19 cellular contexts compared by ENCODE assay signal in the genomic region with DNA sequence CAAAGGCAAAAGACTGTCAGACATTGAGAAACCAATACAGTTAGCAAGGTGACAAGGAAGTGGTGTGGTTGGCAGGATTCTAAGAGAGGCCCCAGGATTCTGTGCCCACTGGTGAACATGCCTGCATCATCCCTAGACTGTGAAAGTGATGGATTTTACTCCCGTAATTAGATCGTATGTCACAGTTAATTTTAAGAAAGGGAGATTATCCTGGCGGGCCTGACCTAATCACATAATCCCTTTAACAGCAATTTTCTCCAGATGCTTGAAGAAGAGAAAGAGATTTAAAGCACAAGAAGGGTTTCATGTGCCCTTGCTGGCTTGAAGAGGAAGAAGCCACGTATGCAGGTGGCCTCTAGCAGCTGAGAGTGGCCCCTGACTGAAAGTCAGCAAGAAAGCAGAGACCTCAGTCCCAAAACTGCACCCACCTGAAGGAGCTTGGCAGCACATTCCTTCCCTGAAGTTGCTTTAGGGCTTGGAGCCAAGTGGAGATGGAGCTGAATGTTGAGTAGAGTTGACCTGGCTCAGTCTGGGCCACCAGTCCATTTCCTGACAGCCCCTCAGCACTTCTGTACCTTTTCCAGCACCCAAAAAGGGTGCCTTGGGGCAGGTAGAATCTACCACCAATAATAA. TPM values are rescaled to one million over a fixed set of nuclear protein-coding genes. Genes with fewer than 3 reads are reported as not detected.
A peak's percentile ranks its signal among the peaks of the same experiment; 100 is the strongest.
DNase-seq lines count a peak whose midpoint lies in the region; ATAC-seq and TF ChIP-seq lines count a peak whose summit lies in the region.
"Had no signal": no experiment of that assay in that cellular context is flagged by ENCODE, and none has a peak within 500 bp of the region (broad histone marks: within the 10 kb centered on the region; RNA-seq: fewer than 3 reads in every experiment).

No MANE protein-coding gene starts in this region.

- H3K23ac ChIP-seq in neuronal stem cell (ENCODE audit: low read depth, low read length, poor library complexity) = no peak overlapping the region

- H4K20me1 ChIP-seq in GM23338 (replicated peaks; ENCODE audit: insufficient read depth) = peaks cover 5% of the 10 kb centered on the region; the same call in 1 of the 2 replicates

- no peak overlapping the region for H2BK120ac ChIP-seq in neuronal stem cell (ENCODE audit: low read depth, low read length)

- WGBS in neuronal stem cell (ENCODE audit: extremely low coverage in 2 of 2, insufficient read length in 2 of 2, insufficient replicate concordance in 1 of 2), 2 donors = no CpG with 5 or more reads among the region's 4 CpGs

- no peak overlapping the region for H3K4me3 Mint-ChIP-seq in GM23338
- H3K4me3 Mint-ChIP-seq: activated T-cell treated with anti-CD3 and anti-CD28 coated beads, Interleukin-2, amount 50 U/mL, for 72 hours; central memory CD8-positive, alpha-beta T cell; HFFc6; IgD-negative memory B cell had no signal

- no peaks in the 10 kb centered on the region for H3F3A ChIP-seq in GM23338 (replicated peaks; ENCODE audit: low read depth)

- H3K4me2 ChIP-seq in GM23338 = no peak overlapping the region
- no peak overlapping the region for H3K4me2 ChIP-seq in neuronal stem cell (ENCODE audit: insufficient read depth, low read length, poor library complexity, severe bottlenecking)

- H3K27me3 Mint-ChIP-seq in GM23338 (ENCODE audit: insufficient read depth, low read depth, poor library complexity) = no peaks in the 10 kb centered on the region
- H3K27me3 Mint-ChIP-seq: central memory CD8-positive, alpha-beta T cell; IgD-negative memory B cell; progenitor cell of endocrine pancreas had no signal

- H3K9me2 ChIP-seq in GM23338 (ENCODE audit: insufficient read depth) = 0 out of 2 replicates have a peak, but pooled peaks cover 4% of the 10 kb centered on the region

- peak; percentile 38 for ATAC-seq in GM23338
- ATAC-seq in HG03432 (IDR thresholded peaks at IDR 0.05; ENCODE audit: unreplicated experiment) = peak; percentile 13
- ATAC-seq in sciatic nerve = no peak

- peak overlapping the region; percentile 27 for H3K18ac ChIP-seq in neuronal stem cell (ENCODE audit: low read length)

- H3K14ac ChIP-seq in neuronal stem cell (ENCODE audit: low read length) = no peak overlapping the region

- no peak overlapping the region for H3K9ac ChIP-seq in neuronal stem cell (ENCODE audit: low read depth, low read length, poor library complexity)

- DNase-seq in DMS 273 (lab: John Stamatoyannopoulos, UW; ENCODE audit: unreplicated experiment) (peak; percentile 10), DMS 273 treated with DMSO at 0.1 percent for 48 hours (lab: John Stamatoyannopoulos, UW) (no peak), GM23338 (ENCODE audit: low spot score) (peak; percentile 1), neuronal stem cell (ENCODE audit: low spot score) (no peak), KBM-7 (no peak), GM03348 (ENCODE audit: low spot score) (no peak), sciatic nerve (ENCODE audit: low spot score) (no peak)
- DNase-seq: T1000 had no signal

- no peaks in the 10 kb centered on the region for H3K36me3 ChIP-seq in GM23338 (ENCODE audit: insufficient read depth)
- H3K36me3 ChIP-seq in neuronal stem cell (replicated peaks in 1 of 2; ENCODE audit: control insufficient read depth in 2 of 2, insufficient read depth in 2 of 2, low read length in 2 of 2) = peaks cover 0 to 3% of the 10 kb centered on the region in 2 donors
- H3K36me3 ChIP-seq: SJCRH30 had no signal

- no peak overlapping the region for H2BK15ac ChIP-seq in neuronal stem cell (ENCODE audit: low read length)

- peaks cover 4% of the 10 kb centered on the region; the same call in 1 of the 3 replicates for H3K4me1 Mint-ChIP-seq in GM23338

- in situ Hi-C loops in KBM-7 (cut with MboI; ENCODE audit: low pct_unique_long_range_greater_than_20kb, low sequenced_read_pairs) = loop anchor here (25.0 kb wide), 1 partner anchor 638 kb away; no protein-coding TSS in a partner anchor

- no peak for TF ChIP-seq CTCF in GM23338 (conservative IDR thresholded peaks at IDR 0.05; ENCODE audit: low read depth in 2 of 2)

- H3K9me3 Mint-ChIP-seq in GM23338 = peaks cover 14% of the 10 kb centered on the region; the same call in 1 of the 3 replicates

- H3K27ac Mint-ChIP-seq in GM23338 = no peak overlapping the region
- H3K27ac Mint-ChIP-seq: activated T-cell treated with anti-CD3 and anti-CD28 coated beads, Interleukin-2, amount 50 U/mL, for 72 hours; HFFc6; IgD-negative memory B cell; progenitor cell of endocrine pancreas had no signal

- H3K27me3 ChIP-seq in GM23338 (ENCODE audit: insufficient read depth) (no peaks in the 10 kb centered on the region), neuronal stem cell (ENCODE audit: control insufficient read depth in 3 of 3, insufficient read depth in 3 of 3, low read depth in 1 of 3, low read length in 3 of 3) (no peaks in the 10 kb centered on the region)
- H3K27me3 ChIP-seq: SJCRH30 had no signal

- no peak overlapping the region for H2BK12ac ChIP-seq in neuronal stem cell (ENCODE audit: low read length)

- no peaks in the 10 kb centered on the region for H3K79me2 ChIP-seq in GM23338 (replicated peaks; ENCODE audit: insufficient read depth)

- intact Hi-C loops in sciatic nerve (cut with DNase I) = no loop called here

- no peak overlapping the region for H4K91ac ChIP-seq in neuronal stem cell (ENCODE audit: low read depth, low read length, poor library complexity)

- H2AFZ ChIP-seq in GM23338 = no peak overlapping the region
- H2AFZ ChIP-seq in neuronal stem cell (ENCODE audit: low read length) = no peak overlapping the region

- H3K79me1 ChIP-seq in neuronal stem cell (ENCODE audit: low read depth, low read length) = no peaks in the 10 kb centered on the region

- H2AK5ac ChIP-seq in neuronal stem cell (ENCODE audit: low read depth, low read length) = no peak overlapping the region

- no peak overlapping the region for H3K27ac ChIP-seq in GM23338 (ENCODE audit: low read depth)
- H3K27ac ChIP-seq in neuronal stem cell (replicated peaks; ENCODE audit: low read length) = no peak overlapping the region
- H3K27ac ChIP-seq: 22Rv1, C4-2B, SJCRH30 had no signal

- H3K4ac ChIP-seq in neuronal stem cell (ENCODE audit: low read length) = no peak overlapping the region

- H3K4me3 ChIP-seq in GM23338 (no peak overlapping the region), neuronal stem cell (ENCODE audit: low read length in 2 of 2) (no peak overlapping the region)
- H3K4me3 ChIP-seq: SJCRH30 had no signal

- H4K8ac ChIP-seq in neuronal stem cell (ENCODE audit: low read depth, low read length) = no peak overlapping the region

- H3K9me3 ChIP-seq in neuronal stem cell (replicated peaks in 1 of 2; ENCODE audit: control insufficient read depth in 2 of 2, insufficient read depth in 1 of 2, low read depth in 1 of 2, low read length in 2 of 2) = no peaks in the 10 kb centered on the region
- H3K9me3 ChIP-seq: SJCRH30 had no signal

- H3K36me3 Mint-ChIP-seq in GM23338 (ENCODE audit: low read depth) = peaks cover 37% of the 10 kb centered on the region
- H3K36me3 Mint-ChIP-seq: IgD-negative memory B cell had no signal

- H2BK5ac ChIP-seq in neuronal stem cell (ENCODE audit: low read length) = no peak overlapping the region

- H3K4me1 ChIP-seq in GM23338 (ENCODE audit: insufficient read depth) (no peaks in the 10 kb centered on the region), neuronal stem cell (ENCODE audit: control insufficient read depth in 2 of 2, insufficient read depth in 1 of 2, low read depth in 1 of 2, low read length in 2 of 2) (no peaks in the 10 kb centered on the region)
- H3K4me1 ChIP-seq: SJCRH30 had no signal

TF ChIP-seq in GM23338, 12 proteins besides CTCF, POLR2A, EP300 and RAD21 (continues in another document):
- TF ChIP-seq STAT1 (IDR thresholded peaks at IDR 0.05; ENCODE audit: unreplicated experiment) = no peak
- no peak for TF ChIP-seq ETS1 (IDR thresholded peaks at IDR 0.05)
- no peak for TF ChIP-seq ZNF331 (CRISPR knock-in tag; IDR thresholded peaks at IDR 0.05; ENCODE audit: low read depth)
- TF ChIP-seq POLR2AphosphoS5 (IDR thresholded peaks at IDR 0.05; ENCODE audit: low read depth) = no peak
- no peak for TF ChIP-seq NANOG (IDR thresholded peaks at IDR 0.05; ENCODE audit: borderline replicate concordance)

RNA-seq across cellular contexts. Expression of gene GTF3C3, which starts 49.1 kb away (rescaled TPM):
- total RNA-seq in GM23338 (2014; rRNA removed; shearing (Covaris generic)) = 39.4 and 42.1 TPM in 2 replicates
- polyA plus RNA-seq in GM23338 (2016; fragmentation: Nextera tagmentation; extraction: Ambion mirVana) = 26.3 and 28.5 TPM in 2 replicates
- 29.7 TPM for polyA plus RNA-seq in neuronal stem cell (2013, experiment 1 of 2)
- 29.8 TPM for polyA plus RNA-seq in neuronal stem cell (2013, experiment 2 of 2)
- 44.1 TPM for total RNA-seq in sciatic nerve

RNA-seq across cellular contexts. Expression of gene C2orf66, which starts 58.7 kb away (rescaled TPM):
- not detected in 2 replicates for total RNA-seq in GM23338 (2014; rRNA removed; shearing (Covaris generic))
- not detected in 2 replicates for polyA plus RNA-seq in GM23338 (2016; fragmentation: Nextera tagmentation; extraction: Ambion mirVana)
- polyA plus RNA-seq in neuronal stem cell (2013, experiment 1 of 2) = 0.08 TPM
- polyA plus RNA-seq in neuronal stem cell (2013, experiment 2 of 2) = 0.04 TPM
- 0.36 TPM for total RNA-seq in sciatic nerve
- total RNA-seq: frontal cortex, left ventricle myocardium superior had no signal
- polyA plus RNA-seq: IgD-negative memory B cell had no signal

Comparison
In these comparisons a context has a peak if more than half of its experiments do, and no peak if none do; other contexts are left out.
1. DNase-seq: peak in DMS 273 (single experiment) and GM23338 (single experiment); none in DMS 273 treated with DMSO at 0.1 percent for 48 hours (single experiment), neuronal stem cell (single experiment), KBM-7 (single experiment), GM03348 (single experiment) and sciatic nerve (single experiment).